In the genomic region with DNA sequence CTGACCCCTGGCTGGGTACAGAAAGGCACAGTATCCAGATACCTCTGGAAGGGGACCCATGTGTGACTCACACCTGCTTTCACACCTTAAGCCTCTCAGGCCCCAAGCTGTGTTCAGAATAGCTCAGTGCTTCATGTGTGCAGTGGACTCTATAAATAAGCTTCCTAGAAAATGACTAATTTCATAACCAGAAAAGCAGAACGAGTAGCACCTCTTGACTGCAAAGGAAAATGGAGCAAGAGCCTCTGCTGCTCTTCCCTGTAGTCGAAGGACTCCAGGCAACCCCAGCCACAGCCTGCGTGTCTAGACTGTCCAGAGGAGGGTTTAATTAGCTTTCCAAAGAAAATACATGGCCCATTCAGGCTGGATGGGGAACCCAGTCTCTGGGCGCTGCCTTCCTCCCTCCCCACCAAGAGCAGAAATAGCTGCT, we compare ENCODE assay signal across 11 cellular contexts. TPM values are rescaled to one million over a fixed set of nuclear protein-coding genes. Genes with fewer than 3 reads are reported as not detected.
DNase-seq lines count a peak whose midpoint lies in the region; ATAC-seq, FAIRE-seq and TF ChIP-seq lines count a peak whose summit lies in the region.
"Had no signal": no experiment of that assay in that cellular context is flagged by ENCODE, and none has a peak within 500 bp of the region (broad histone marks: within the 10 kb centered on the region; RNA-seq: fewer than 3 reads in every experiment).

No MANE protein-coding gene starts in this region.

- peak; percentile 78 for ATAC-seq in HG03039 (IDR thresholded peaks at IDR 0.05; ENCODE audit: unreplicated experiment)

- no peak for TF ChIP-seq CTCF in GM06990 (IDR thresholded peaks at IDR 0.05; ENCODE audit: insufficient read depth, low read length, poor library complexity, severe bottlenecking)
- no peak for TF ChIP-seq CTCF in tibial artery (IDR thresholded peaks at IDR 0.05)
- TF ChIP-seq CTCF in chondrocyte (IDR thresholded peaks at IDR 0.05) = no peak
- no peak for TF ChIP-seq CTCF in nephron progenitor cell (IDR thresholded peaks at IDR 0.05)
- TF ChIP-seq CTCF in MCF 10A (IDR thresholded peaks at IDR 0.05; ENCODE audit: unreplicated experiment) = no peak

- no peaks in the 10 kb centered on the region for H3K9me3 ChIP-seq in tibial artery

- peak; percentile 97 for FAIRE-seq in GM19239 (lab: Jason Lieb, UNC)
- FAIRE-seq: endothelial cell of umbilical vein had no signal

- H3K27ac Mint-ChIP-seq in T-helper 2 cell treated with Interferon-gamma antibody and Interleukin-4, amounts not matched to agents 5 μg/mL and 100 μg/mL, for 36 hours = peak overlapping the region; percentile 35
- H3K27ac Mint-ChIP-seq in chondrocyte (ENCODE audit: unreplicated experiment) (no peak overlapping the region), nephron progenitor cell (no peak overlapping the region), MCF 10A (ENCODE audit: low read depth, unreplicated experiment) (no peak overlapping the region)
- H3K27ac Mint-ChIP-seq: naive B cell had no signal

- DNase-seq in GM06990 (ENCODE audit: extremely low read depth, insufficient read length) = peak; percentile 74
- DNase-seq in GM19239 (ENCODE audit: insufficient read length, low spot score) = peak; percentile 50
- DNase-seq in T-helper 2 cell treated with Interferon-gamma antibody and Interleukin-4, amounts not matched to agents 5 μg/mL and 100 μg/mL, for 36 hours (ENCODE audit: low spot score) = peak; percentile 7
- DNase-seq in tibial artery = no peak
- DNase-seq in chondrocyte (ENCODE audit: low spot score) = no peak
- DNase-seq in nephron progenitor cell = no peak
- DNase-seq in MCF 10A (ENCODE audit: unreplicated experiment) = no peak
- DNase-seq: Kasumi-1, naive B cell had no signal

- H3K36me3 ChIP-seq in GM06990 (ENCODE audit: control insufficient read depth, insufficient read depth, low read length) (no peaks in the 10 kb centered on the region), tibial artery (no peaks in the 10 kb centered on the region)

- H3K9me3 Mint-ChIP-seq in T-helper 2 cell treated with Interferon-gamma antibody and Interleukin-4, amounts not matched to agents 5 μg/mL and 100 μg/mL, for 36 hours = no peaks in the 10 kb centered on the region
- H3K9me3 Mint-ChIP-seq in chondrocyte (ENCODE audit: low read depth) (no peaks in the 10 kb centered on the region), nephron progenitor cell (no peaks in the 10 kb centered on the region), MCF 10A (ENCODE audit: unreplicated experiment) (no peaks in the 10 kb centered on the region)
- H3K9me3 Mint-ChIP-seq: naive B cell had no signal

- intact Hi-C loops in tibial artery (cut with DNase I; ENCODE audit: low total_unique reads) = no loop called here
- intact Hi-C loops in MCF 10A (cut with micrococcal nuclease) = no loop called here

- no peak overlapping the region for H3K4me3 Mint-ChIP-seq in T-helper 2 cell treated with Interferon-gamma antibody and Interleukin-4, amounts not matched to agents 5 μg/mL and 100 μg/mL, for 36 hours
- H3K4me3 Mint-ChIP-seq in chondrocyte (ENCODE audit: unreplicated experiment) (no peak overlapping the region), nephron progenitor cell (no peak overlapping the region), MCF 10A (ENCODE audit: unreplicated experiment) (no peak overlapping the region)
- H3K4me3 Mint-ChIP-seq: naive B cell had no signal

- no TSS peak for BruUV-seq in MCF 10A (replicated peaks; lab: Mats Ljungman, UMichigan)

- POLR2A ChIA-PET in MCF 10A (lab: Yijun Ruan, JAX) = interaction anchor here (0.6 kb wide), 1 partner anchor 235 kb away, joined by 3 read pairs; no protein-coding TSS in a partner anchor

- H3K4me1 Mint-ChIP-seq in T-helper 2 cell treated with Interferon-gamma antibody and Interleukin-4, amounts not matched to agents 5 μg/mL and 100 μg/mL, for 36 hours (ENCODE audit: low read depth) = peaks cover 25% of the 10 kb centered on the region
- H3K4me1 Mint-ChIP-seq in chondrocyte (ENCODE audit: low read depth) = peaks cover 6% of the 10 kb centered on the region
- H3K4me1 Mint-ChIP-seq in nephron progenitor cell = no peaks in the 10 kb centered on the region
- peaks cover 13% of the 10 kb centered on the region for H3K4me1 Mint-ChIP-seq in MCF 10A (ENCODE audit: insufficient read depth, unreplicated experiment)
- H3K4me1 Mint-ChIP-seq: naive B cell had no signal

- no peaks in the 10 kb centered on the region for H3K36me3 Mint-ChIP-seq in T-helper 2 cell treated with Interferon-gamma antibody and Interleukin-4, amounts not matched to agents 5 μg/mL and 100 μg/mL, for 36 hours (ENCODE audit: low read depth)
- H3K36me3 Mint-ChIP-seq in chondrocyte (ENCODE audit: low read depth) (no peaks in the 10 kb centered on the region), nephron progenitor cell (ENCODE audit: low read depth) (no peaks in the 10 kb centered on the region), MCF 10A (ENCODE audit: insufficient read depth, unreplicated experiment) (no peaks in the 10 kb centered on the region)
- H3K36me3 Mint-ChIP-seq: naive B cell had no signal

- H3K27me3 ChIP-seq in GM06990 (replicated peaks; ENCODE audit: control insufficient read depth, insufficient read depth, low read length) (no peaks in the 10 kb centered on the region), tibial artery (peaks cover 0 to 8% of the 10 kb centered on the region in 2 donors)

- no peak overlapping the region for H3K4me3 ChIP-seq in GM06990 (replicated peaks; ENCODE audit: low read depth, low read length)
- no peak overlapping the region for H3K4me3 ChIP-seq in tibial artery

- H3K27ac ChIP-seq in tibial artery = no peak overlapping the region

- H3K27me3 Mint-ChIP-seq in T-helper 2 cell treated with Interferon-gamma antibody and Interleukin-4, amounts not matched to agents 5 μg/mL and 100 μg/mL, for 36 hours (ENCODE audit: low read depth) = no peaks in the 10 kb centered on the region
- peaks cover 15% of the 10 kb centered on the region for H3K27me3 Mint-ChIP-seq in chondrocyte (ENCODE audit: low read depth)
- H3K27me3 Mint-ChIP-seq in nephron progenitor cell (ENCODE audit: low read depth, poor library complexity) = peaks cover 32% of the 10 kb centered on the region
- H3K27me3 Mint-ChIP-seq in MCF 10A (ENCODE audit: insufficient read depth, unreplicated experiment) = peaks cover 28% of the 10 kb centered on the region

- no peaks in the 10 kb centered on the region for H3K4me1 ChIP-seq in tibial artery

- CTCF ChIA-PET in MCF 10A (lab: Yijun Ruan, JAX) = interaction anchor here (1.3 kb wide), 1 partner anchor 35 kb away, joined by 5 read pairs; no protein-coding TSS in a partner anchor

RNA-seq across cellular contexts. Expression of a gene that starts 23.1 kb away (rescaled TPM):
- total RNA-seq in chondrocyte = not detected in 3 replicates
- not detected in 2 replicates for total RNA-seq in MCF 10A (2022)
- total RNA-seq: endothelial cell of umbilical vein had no signal

RNA-seq across cellular contexts. Expression of a gene that starts 42.5 kb away (rescaled TPM):
- not detected in 3 replicates for total RNA-seq in chondrocyte
- total RNA-seq in MCF 10A (2022) = not detected in 2 replicates
- total RNA-seq: endothelial cell of umbilical vein had no signal

Comparison
In these comparisons a context has a peak if more than half of its experiments do, and no peak if none do; other contexts are left out.
1. DNase-seq: peak in GM06990 (single experiment), GM19239 (single experiment) and T-helper 2 cell treated with Interferon-gamma antibody and Interleukin-4, amounts not matched to agents 5 μg/mL and 100 μg/mL, for 36 hours (single experiment); none in tibial artery (0 of 2), chondrocyte (single experiment), nephron progenitor cell (single experiment) and MCF 10A (single experiment).